In the genomic region with DNA sequence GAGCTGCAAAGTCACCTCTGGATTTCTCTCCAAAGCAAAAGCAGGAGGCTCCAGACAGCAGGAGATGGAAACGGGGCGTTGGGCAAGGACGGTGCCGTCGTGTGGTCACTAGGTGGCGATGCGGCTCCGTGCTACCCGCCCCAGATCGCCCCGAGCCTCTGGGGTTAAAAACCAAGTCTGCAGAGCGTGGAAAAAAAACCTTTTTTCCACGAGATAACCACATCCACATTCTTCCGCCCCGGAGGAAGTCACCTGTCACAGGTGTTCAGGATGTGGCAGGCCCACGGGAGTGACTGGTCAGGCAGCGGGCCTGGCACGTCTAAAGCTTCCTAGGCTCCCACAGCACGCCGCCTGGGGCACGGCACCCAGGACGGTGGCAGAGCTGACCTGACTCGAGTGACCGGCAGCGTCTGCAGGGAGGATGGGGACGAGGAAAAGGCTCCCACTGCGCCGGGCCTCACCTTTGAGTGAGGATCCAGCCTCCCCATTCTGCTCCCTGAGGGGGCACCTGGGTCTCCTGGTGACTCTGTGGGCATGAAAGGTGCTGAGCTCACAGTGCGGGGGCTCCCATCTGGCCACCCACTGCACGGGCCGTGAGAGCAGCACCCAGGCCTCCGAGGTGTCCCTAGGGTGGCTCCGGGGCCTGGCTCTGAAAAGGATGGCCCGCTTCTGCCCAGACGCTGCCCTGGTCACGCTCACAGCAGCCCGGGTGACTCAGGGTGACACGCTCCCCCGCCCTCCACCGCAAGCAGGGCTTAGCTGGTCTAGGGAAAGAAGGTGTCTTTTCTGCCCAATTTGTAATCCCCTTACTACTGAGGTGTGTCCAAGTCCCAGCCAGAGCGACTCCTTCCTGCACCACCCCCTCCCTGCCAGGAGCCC, we compare ENCODE assay signal across 8 cellular contexts. TPM values are rescaled to one million over a fixed set of nuclear protein-coding genes. Genes with fewer than 3 reads are reported as not detected.
DNase-seq lines count a peak whose midpoint lies in the region; ATAC-seq and TF ChIP-seq lines count a peak whose summit lies in the region.

No MANE protein-coding gene starts in this region.

- H3K79me2 ChIP-seq in OCI-LY1 (ENCODE audit: insufficient read depth, low read length): no peaks in the 10 kb centered on the region

- peaks cover 45% of the 10 kb centered on the region for H3K4me1 ChIP-seq in OCI-LY1 (ENCODE audit: insufficient read depth, low read length, severe bottlenecking)
- peaks cover 36% of the 10 kb centered on the region for H3K4me1 ChIP-seq in muscle layer of colon (ENCODE audit: insufficient read depth, low read length)

- H3K9me3 ChIP-seq in OCI-LY1 (ENCODE audit: low read length) (no peaks in the 10 kb centered on the region), muscle layer of colon (ENCODE audit: low read length) (no peaks in the 10 kb centered on the region)

- peak overlapping the region; percentile 43 for H3K4me2 ChIP-seq in OCI-LY1 (ENCODE audit: low read length)

- no peaks in the 10 kb centered on the region for H3F3A ChIP-seq in OCI-LY1 (ENCODE audit: insufficient read depth, low read length)

- no peaks in the 10 kb centered on the region for H4K20me1 ChIP-seq in OCI-LY1 (ENCODE audit: insufficient read depth, low read length)

- no peaks in the 10 kb centered on the region for H3K9me2 ChIP-seq in OCI-LY1 (ENCODE audit: low read depth, low read length)

- DNase-seq in AG10803 (ENCODE audit: low read depth) (peak; percentile 67), HT-29 (ENCODE audit: low spot score) (peak; percentile 94), activated T-cell treated with anti-CD3 and anti-CD28 coated beads for 1 hour (ENCODE audit: low read depth) (peak; percentile 73), epithelial cell of esophagus (ENCODE audit: low read depth) (peak; percentile 82)
- peak; percentile 49 for DNase-seq in stimulated activated CD8-positive, alpha-beta memory T cell treated with anti-CD3 and anti-CD28 coated beads, Interleukin-7, amount 100 ng/mL, for 24 hours (ENCODE audit: low read depth)

- ATAC-seq in GM19043 (IDR thresholded peaks at IDR 0.05; ENCODE audit: low read depth, unreplicated experiment): peak; percentile 58

- H3K9ac ChIP-seq in OCI-LY1 (ENCODE audit: low read length): peak overlapping the region; percentile 5; the same call in 1 of the 2 replicates
- H3K9ac ChIP-seq in muscle layer of colon (ENCODE audit: low read length): peak overlapping the region; percentile 21

- TF ChIP-seq CTCF in AG10803 (conservative IDR thresholded peaks at IDR 0.05; ENCODE audit: low read length) (peak; percentile 89), OCI-LY1 (IDR thresholded peaks at IDR 0.05; ENCODE audit: low read length) (peak; percentile 93), epithelial cell of esophagus (IDR thresholded peaks at IDR 0.05; ENCODE audit: insufficient read depth, low read depth, low read length, missing control alignments) (peak; percentile 92)

- peak overlapping the region; percentile 75 for H3K27ac ChIP-seq in OCI-LY1 (ENCODE audit: low read depth, low read length, poor library complexity, severe bottlenecking)
- peak overlapping the region; percentile 72 for H3K27ac ChIP-seq in muscle layer of colon (ENCODE audit: low read depth, low read length)

- H3K36me3 ChIP-seq in OCI-LY1 (ENCODE audit: insufficient read depth, low read length) (peaks cover 17% of the 10 kb centered on the region), muscle layer of colon (ENCODE audit: insufficient read depth, low read length) (peaks cover 7% of the 10 kb centered on the region)

- H3K27me3 ChIP-seq in OCI-LY1 (ENCODE audit: insufficient read depth, low read length) (no peaks in the 10 kb centered on the region), muscle layer of colon (ENCODE audit: control insufficient read depth in 1 of 2, insufficient read depth in 2 of 2, low read length in 2 of 2) (no peaks in the 10 kb centered on the region)

- peak overlapping the region; percentile 28 for H3K4me3 ChIP-seq in AG10803 (ENCODE audit: low read length)
- peak overlapping the region; percentile 21 for H3K4me3 ChIP-seq in OCI-LY1 (ENCODE audit: low read depth, low read length, poor library complexity, severe bottlenecking)
- H3K4me3 ChIP-seq in epithelial cell of esophagus (ENCODE audit: low read length): no peak overlapping the region
- H3K4me3 ChIP-seq in muscle layer of colon (ENCODE audit: low read depth in 1 of 2, low read length in 2 of 2): peak overlapping the region; percentile 42 to 60

- H2AFZ ChIP-seq in OCI-LY1 (ENCODE audit: low read length): no peak overlapping the region

RNA-seq across cellular contexts. Expression of gene FBXL18, which starts 18.7 kb away (rescaled TPM):
- total RNA-seq in HT-29 (2014; rRNA removed; shearing (Covaris generic)): 14.7 and 16.1 TPM in 2 replicates

RNA-seq across cellular contexts. Expression of gene ACTB, which starts 35.5 kb away (rescaled TPM):
- 2,777 and 3,103 TPM in 2 replicates for total RNA-seq in HT-29 (2014; rRNA removed; shearing (Covaris generic))
